Comparison of ENCODE assay signal across 33 cellular contexts in genomic region chr14:80965041-80965440, GRCh38. TPM values are rescaled to one million over a fixed set of nuclear protein-coding genes. Genes with fewer than 3 reads are reported as not detected.
"Had no signal": no experiment of that assay in that cellular context is flagged by ENCODE, and none has a peak within 500 bp of the region (broad histone marks: within the 10 kb centered on the region; RNA-seq: fewer than 3 reads in every experiment).

No MANE protein-coding gene starts in this region.

- H3K4me1 ChIP-seq: right lobe of liver, upper lobe of left lung had no signal

- H3K36me3 ChIP-seq: neutrophil, right lobe of liver, upper lobe of left lung had no signal

- H3K9me3 ChIP-seq: neutrophil, right lobe of liver, upper lobe of left lung had no signal

- H3K4me3 ChIP-seq: right lobe of liver, upper lobe of left lung had no signal

- H3K27me3 ChIP-seq: neutrophil, right lobe of liver, upper lobe of left lung had no signal

- FAIRE-seq: astrocyte, keratinocyte, small intestine had no signal

- DNase-seq: activated CD4-positive, alpha-beta memory T cell treated with anti-CD3 and anti-CD28 coated beads for 36 hours; activated CD4-positive, alpha-beta T cell treated with anti-CD3 and anti-CD28 coated beads, Interleukin-2, amount 10 ng/mL, durations not matched to agents 24 days and 14 days; activated CD4-positive, CD25-positive, alpha-beta regulatory T cell treated with anti-CD3 and anti-CD28 coated beads, Interleukin-2, amount 50 U/mL, for 72 hours; activated CD8-positive, alpha-beta memory T cell treated with anti-CD3 and anti-CD28 coated beads, Interleukin-2, amount 50 U/mL, for 4 hours; activated gamma-delta T cell treated with Interleukin-2 at 50 U/mL for 16 hours; activated naive CD4-positive, alpha-beta T cell treated with anti-CD3 and anti-CD28 coated beads, Interleukin-2, amount 50 U/mL, for 16 hours; activated T-cell treated with anti-CD3 and anti-CD28 coated beads, Interleukin-2, amount 50 U/mL, for 24 hours; amniotic stem cell; central memory CD4-positive, alpha-beta T cell; dermis blood vessel endothelial cell; effector CD4-positive, alpha-beta T cell; head of caudate nucleus; hippocampal formation; left cardiac atrium; left ventricle myocardium superior; naive B cell; nephron progenitor cell; right lobe of liver; small intestine; stimulated activated CD4-positive, alpha-beta T cell treated with anti-CD3 and anti-CD28 coated beads, Interleukin-4, amount 100 ng/mL, for 24 hours; substantia nigra; T-helper 2 cell; upper lobe of left lung had no signal

- H3K27ac ChIP-seq: epithelial cell of prostate, neutrophil, right lobe of liver, upper lobe of left lung had no signal

- ATAC-seq: activated T-helper 17 cell treated with anti-CD3 and anti-CD28 coated beads, Interleukin-2, amount 50 U/mL, for 72 hours; left cardiac atrium; left ventricle myocardium superior; right lobe of liver; stimulated activated effector memory CD8-positive, alpha-beta T cell treated with anti-CD3 and anti-CD28 coated beads, Interleukin-12 subunit alpha, Interleukin-12 subunit beta, amount 100 ng/mL, for 72 hours had no signal

RNA-seq across cellular contexts. Expression of gene TSHR, which starts 9.6 kb away (rescaled TPM):
- total RNA-seq: activated CD4-positive, alpha-beta memory T cell treated with anti-CD3 and anti-CD28 coated beads for 36 hours; activated CD4-positive, alpha-beta T cell treated with anti-CD3 and anti-CD28 coated beads, Interleukin-2, amount 10 ng/mL, durations not matched to agents 24 days and 14 days; activated CD8-positive, alpha-beta memory T cell treated with anti-CD3 and anti-CD28 coated beads for 36 hours; astrocyte; dermis blood vessel endothelial cell; left cardiac atrium; left ventricle myocardium superior; lung microvascular endothelial cell; mucosa of gallbladder; osteocyte had no signal
